In genomic region chr1:23913212-23913880, GRCh38 we compare ENCODE assay signal across 1 cellular context.
TF ChIP-seq lines count a peak whose summit lies in the region.

Gene CNR2, minus strand, starts transcription at chr1:23913362. Its CDS starts 37,745 bp downstream, at chr1:23875617.

TF ChIP-seq in HepG2, 621 proteins besides CTCF, POLR2A, EP300 and RAD21 (continued from another document):
- TF ChIP-seq ZGPAT (CRISPR knock-in tag; IDR thresholded peaks at IDR 0.05), result no peak
- no peak for TF ChIP-seq CBX1 (IDR thresholded peaks at IDR 0.05; ENCODE audit: low read depth)
- no peak for TF ChIP-seq ZBTB2 (CRISPR knock-in tag; IDR thresholded peaks at IDR 0.05; ENCODE audit: low read depth)
- no peak for TF ChIP-seq SRY (CRISPR knock-in tag; IDR thresholded peaks at IDR 0.05)
- TF ChIP-seq U2AF2 (IDR thresholded peaks at IDR 0.05; ENCODE audit: low read depth, low read length), result no peak
- TF ChIP-seq ZNF274 (CRISPR knock-in tag; IDR thresholded peaks at IDR 0.05), result no peak
